12 cellular contexts compared by ENCODE assay signal in the genomic region with DNA sequence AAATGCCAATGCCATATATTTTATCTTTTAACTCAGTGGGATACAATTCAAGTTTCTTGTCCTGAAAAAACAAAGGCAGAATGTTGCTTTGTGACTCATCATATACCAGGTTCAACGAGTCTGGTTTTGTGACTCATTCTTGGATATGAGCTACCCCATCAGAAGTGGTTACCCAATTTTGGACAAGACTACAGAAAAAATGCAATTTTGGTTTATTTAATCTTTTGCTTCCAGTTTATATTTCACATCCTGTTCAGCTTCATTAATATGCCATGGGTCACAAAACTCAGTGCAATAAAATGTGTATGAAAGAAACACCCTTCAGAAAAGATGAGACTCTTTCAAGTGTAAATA. TPM values are rescaled to one million over a fixed set of nuclear protein-coding genes. Genes with fewer than 3 reads are reported as not detected.
DNase-seq lines count a peak whose midpoint lies in the region; ATAC-seq, FAIRE-seq and TF ChIP-seq lines count a peak whose summit lies in the region.
"Had no signal": no experiment of that assay in that cellular context is flagged by ENCODE, and none has a peak within 500 bp of the region (broad histone marks: within the 10 kb centered on the region; RNA-seq: fewer than 3 reads in every experiment).

No MANE protein-coding gene starts in this region.

- no peaks in the 10 kb centered on the region for H3K79me2 ChIP-seq in PC-3 (ENCODE audit: low read length)
- H3K79me2 ChIP-seq in endothelial cell of umbilical vein (ENCODE audit: control insufficient read depth, insufficient read depth, low read length) = peaks cover 12% of the 10 kb centered on the region

- no peak for TF ChIP-seq CTCF in PC-3 (conservative IDR thresholded peaks at IDR 0.05; ENCODE audit: low read depth, low read length)
- no peak for TF ChIP-seq CTCF in endothelial cell of umbilical vein (IDR thresholded peaks at IDR 0.05; ENCODE audit: extremely low read depth in 1 of 2, insufficient read depth in 1 of 2, low read depth in 1 of 2, low read length in 2 of 2)
- no peak for TF ChIP-seq CTCF in GM10266 (IDR thresholded peaks at IDR 0.05; ENCODE audit: control insufficient read depth, insufficient read depth, low read depth, missing control alignments)

- H3K36me3 ChIP-seq in PC-3 (ENCODE audit: low read depth, low read length) (peaks cover 27% of the 10 kb centered on the region), endothelial cell of umbilical vein (ENCODE audit: control insufficient read depth in 2 of 2, extremely low read depth in 1 of 2, insufficient read depth in 2 of 2, low read length in 2 of 2) (peaks cover 44 to 69% of the 10 kb centered on the region in 2 experiments)
- H3K36me3 ChIP-seq: HAP-1 had no signal

- H3K4me1 ChIP-seq in PC-3 (ENCODE audit: insufficient read depth, low read length) (peaks cover 39% of the 10 kb centered on the region), endothelial cell of umbilical vein (ENCODE audit: control insufficient read depth, extremely low read depth, insufficient read depth, low read length) (peaks cover 34% of the 10 kb centered on the region)
- H3K4me1 ChIP-seq: HAP-1, heart left ventricle had no signal

- CTCF ChIA-PET in PC-3 (lab: Charles Lee) (interaction anchor here (0.7 kb wide), 1 partner anchor 608 kb away, joined by 3 read pairs; no protein-coding TSS in a partner anchor), endothelial cell of umbilical vein (lab: Charles Lee) (interaction anchor here (0.7 to 3.1 kb wide), 12 partner anchors 9 to 521 kb away, joined by 3 to 30 read pairs (median 4); no protein-coding TSS in a partner anchor)

- H3K27ac ChIP-seq in PC-3 (ENCODE audit: low read length) = peak overlapping the region; percentile 89
- H3K27ac ChIP-seq in endothelial cell of umbilical vein (ENCODE audit: insufficient read depth, low read depth, low read length) = peak overlapping the region; percentile 50
- H3K27ac ChIP-seq: KMS-11 had no signal

- TF ChIP-seq POLR2A in endothelial cell of umbilical vein (IDR thresholded peaks at IDR 0.05; ENCODE audit: low read depth, low read length) = no peak

- dilution Hi-C loops in endothelial cell of umbilical vein (cut with MboI; ENCODE audit: extremely low pct_ligation_motif_present, low sequenced_read_pairs) = no loop called here

- H3K9me2 ChIP-seq in PC-3 (replicated peaks; ENCODE audit: low read length) = no peaks in the 10 kb centered on the region

- peaks cover 4% of the 10 kb centered on the region for H3F3A ChIP-seq in PC-3 (ENCODE audit: low read length, unreplicated experiment)

- H4K20me1 ChIP-seq in PC-3 (ENCODE audit: low read length) (no peaks in the 10 kb centered on the region), endothelial cell of umbilical vein (replicated peaks; ENCODE audit: control insufficient read depth, extremely low read depth, insufficient read depth, low read length) (no peaks in the 10 kb centered on the region)

- H3K9me3 ChIP-seq in PC-3 (ENCODE audit: low read length) = no peaks in the 10 kb centered on the region
- H3K9me3 ChIP-seq in endothelial cell of umbilical vein (replicated peaks; ENCODE audit: control insufficient read depth, insufficient read depth, low read length) = no peaks in the 10 kb centered on the region
- H3K9me3 ChIP-seq: HAP-1, heart left ventricle had no signal

- H3K9ac ChIP-seq in PC-3 (ENCODE audit: low read length) (peak overlapping the region; percentile 36), endothelial cell of umbilical vein (replicated peaks; ENCODE audit: extremely low read depth, insufficient read depth, low read length) (no peak overlapping the region)
- H3K9ac ChIP-seq: KMS-11 had no signal

- intact Hi-C loops in PC-3 (cut with micrococcal nuclease) (loop anchor here (1.0 kb wide), 3 partner anchors 25 to 508 kb away; partner anchors contain the start of gene FN1), endothelial cell of umbilical vein (cut with micrococcal nuclease) (loop anchor here (1.0 kb wide), 1 partner anchor 12 kb away; no protein-coding TSS in a partner anchor), sciatic nerve (cut with DNase I) (no loop called here)

- POLR2A ChIA-PET in PC-3 (lab: Charles Lee; ENCODE audit: unreplicated experiment) (interaction anchor here (0.6 kb wide), 1 partner anchor 283 kb away, joined by 8 read pairs; no protein-coding TSS in a partner anchor), endothelial cell of umbilical vein (lab: Charles Lee) (interaction anchor here (0.6 to 1.2 kb wide), 5 partner anchors 11 to 520 kb away, joined by 3 to 4 read pairs (median 3); no protein-coding TSS in a partner anchor)

- DNase-seq in ELR (ENCODE audit: low read depth) = peak; percentile 98
- peak; percentile 97 for DNase-seq in PC-3
- peak; percentile 89 for DNase-seq in endothelial cell of umbilical vein (ENCODE audit: low read depth, low spot score)
- no peak for DNase-seq in sciatic nerve (ENCODE audit: low spot score)
- DNase-seq in GM10266 (ENCODE audit: extremely low spot score) = no peak
- DNase-seq in GM19238 (ENCODE audit: insufficient read length, low spot score) = no peak
- DNase-seq: heart left ventricle, Right ventricle myocardium superior had no signal

- H3K27me3 ChIP-seq in PC-3 (ENCODE audit: low read length) (no peaks in the 10 kb centered on the region), endothelial cell of umbilical vein (ENCODE audit: control insufficient read depth in 2 of 2, insufficient read depth in 2 of 2, low read length in 2 of 2) (no peaks in the 10 kb centered on the region)
- H3K27me3 ChIP-seq: heart left ventricle had no signal

- FAIRE-seq in endothelial cell of umbilical vein (lab: Jason Lieb, UNC) = peak; percentile 77

- ATAC-seq in PC-3 (peak; percentile 81), sciatic nerve (peak; percentile 71), GM18867 (IDR thresholded peaks at IDR 0.05; ENCODE audit: unreplicated experiment) (no peak), HG02840 (IDR thresholded peaks at IDR 0.05; ENCODE audit: low FRiP score, unreplicated experiment) (no peak)

- H3K4me2 ChIP-seq in PC-3 (ENCODE audit: low read length) (peak overlapping the region; percentile 73), endothelial cell of umbilical vein (ENCODE audit: insufficient read depth, low read length) (peak overlapping the region; percentile 30)
- H3K4me2 ChIP-seq: KMS-11 had no signal

- no TSS peak for BruUV-seq in PC-3 (replicated peaks; lab: Mats Ljungman, UMichigan)
- BruUV-seq in endothelial cell of umbilical vein (replicated peaks; lab: Mats Ljungman, UMichigan) = no TSS peak

- H3K9me1 ChIP-seq in endothelial cell of umbilical vein (replicated peaks; ENCODE audit: control insufficient read depth, extremely low read depth, insufficient read depth, low read length) = no peaks in the 10 kb centered on the region

- H2AFZ ChIP-seq in PC-3 (ENCODE audit: low read length) (no peak overlapping the region), endothelial cell of umbilical vein (ENCODE audit: low read depth, low read length) (no peak overlapping the region)

- H3K4me3 ChIP-seq in PC-3 (ENCODE audit: low read length) = peak overlapping the region; percentile 28; the same call in 1 of the 2 replicates
- H3K4me3 ChIP-seq in endothelial cell of umbilical vein (replicated peaks in 1 of 3; ENCODE audit: insufficient read depth in 1 of 3, low read depth in 1 of 3, low read length in 3 of 3) = no peak overlapping the region
- H3K4me3 ChIP-seq: HAP-1, heart left ventricle had no signal

TF ChIP-seq in endothelial cell of umbilical vein, 7 proteins besides CTCF, POLR2A, EP300 and RAD21:
- peak; percentile 98 for TF ChIP-seq JUN (IDR thresholded peaks at IDR 0.05; ENCODE audit: borderline replicate concordance, insufficient read depth, insufficient read length, low read depth)
- TF ChIP-seq POLR2AphosphoS5 (IDR thresholded peaks at IDR 0.05; ENCODE audit: insufficient read depth, low read depth, low read length) = peak; percentile 60
- TF ChIP-seq FOS (IDR thresholded peaks at IDR 0.05; ENCODE audit: borderline replicate concordance, insufficient read depth, low read length) = peak; percentile 98
- TF ChIP-seq GATA2 (IDR thresholded peaks at IDR 0.05; ENCODE audit: insufficient read depth, insufficient read length, low read depth, low read length) = no peak

RNA-seq across cellular contexts. Expression of gene FN1, which starts 25.0 kb away (rescaled TPM):
- total RNA-seq in PC-3 (2014; rRNA removed) = 220 and 248 TPM in 2 replicates
- total RNA-seq in endothelial cell of umbilical vein = 3,221 and 3,760 TPM in 2 replicates
- polyA plus RNA-seq in endothelial cell of umbilical vein = 3,104 and 3,740 TPM in 2 replicates
- polyA plus RNA-seq in endothelial cell of umbilical vein (2011; cell fraction: cytosol; rRNA removed) = 4,183 and 4,734 TPM in 2 replicates
- 6,337 and 9,411 TPM in 2 replicates for polyA plus RNA-seq in endothelial cell of umbilical vein (2011; cell fraction: nucleus; rRNA removed)
- 2,544 and 4,436 TPM in 2 replicates for polyA plus RNA-seq in endothelial cell of umbilical vein (2012)
- 7,217 and 10,015 TPM in 2 replicates for polyA minus RNA-seq in endothelial cell of umbilical vein
- polyA minus RNA-seq in endothelial cell of umbilical vein (2011; cell fraction: cytosol; rRNA and poly(A)+ RNA removed) = not detected
- 4,515 and 6,029 TPM in 2 replicates for polyA minus RNA-seq in endothelial cell of umbilical vein (2011; cell fraction: nucleus; rRNA and poly(A)+ RNA removed)
- 986 TPM for total RNA-seq in sciatic nerve

Comparison
In these comparisons a context has a peak if more than half of its experiments do, and no peak if none do; other contexts are left out.
1. DNase-seq: peak in ELR (single experiment), PC-3 (single experiment) and endothelial cell of umbilical vein (single experiment); none in sciatic nerve (single experiment), GM10266 (single experiment) and GM19238 (single experiment).
2. ATAC-seq: peak in PC-3 (single experiment) and sciatic nerve (single experiment); none in GM18867 (single experiment) and HG02840 (single experiment).